ENCODE assay signal across 22 cellular contexts in genomic region chr6:146984251-146984924, GRCh38.
A peak's percentile ranks its signal among the peaks of the same experiment; 100 is the strongest.
DNase-seq lines count a peak whose midpoint lies in the region; ATAC-seq, FAIRE-seq and TF ChIP-seq lines count a peak whose summit lies in the region.
"Had no signal": no experiment of that assay in that cellular context is flagged by ENCODE, and none has a peak within 500 bp of the region (broad histone marks: within the 10 kb centered on the region; RNA-seq: fewer than 3 reads in every experiment).

No MANE protein-coding gene starts in this region.

- BruUV-seq in K562 (replicated peaks; lab: Mats Ljungman, UMichigan) = no TSS peak

- H3K4me2 ChIP-seq in K562 (ENCODE audit: insufficient read depth, low read length) (no peak overlapping the region), osteoblast (ENCODE audit: insufficient read depth, low read length) (no peak overlapping the region)

- TF ChIP-seq EP300 in Ishikawa (IDR thresholded peaks at IDR 0.05; ENCODE audit: borderline replicate concordance) (no peak), K562 (IDR thresholded peaks at IDR 0.05; ENCODE audit: low read length) (no peak)

- TF ChIP-seq POLR2A in K562 (conservative IDR thresholded peaks at IDR 0.05) = no peak

- H3K4me1 Mint-ChIP-seq in CD14-positive monocyte = no peaks in the 10 kb centered on the region
- H3K4me1 Mint-ChIP-seq in activated naive CD4-positive, alpha-beta T cell treated with anti-CD3 and anti-CD28 coated beads for 36 hours (ENCODE audit: low read depth) = no peaks in the 10 kb centered on the region
- H3K4me1 Mint-ChIP-seq: activated CD4-positive, alpha-beta T cell treated with anti-CD3 and anti-CD28 coated beads, Interleukin-2, amount 10 ng/mL, durations not matched to agents 24 days and 14 days; activated naive CD8-positive, alpha-beta T cell treated with anti-CD3 and anti-CD28 coated beads, Interleukin-2, amount 10 ng/mL, durations not matched to agents 7 days and 5 days; naive thymus-derived CD8-positive, alpha-beta T cell; stimulated activated naive B cell treated with anti-CD40 and anti-IgM and Interleukin-4, amounts not matched to agents 10 μg/mL and 1 μg/mL and 100 μg/mL, for 72 hours; T-helper 17 cell had no signal

- POLR2A ChIA-PET in K562 (lab: Yijun Ruan, JAX) = interaction anchor here (0.7 to 2.9 kb wide), 6 partner anchors 10 to 106 kb away, joined by 3 to 7 read pairs (median 4); no protein-coding TSS in a partner anchor

- peaks cover 0 to 5% (median 4%) of the 10 kb centered on the region in 7 donors for H3K9me3 Mint-ChIP-seq in CD14-positive monocyte
- no peaks in the 10 kb centered on the region for H3K9me3 Mint-ChIP-seq in activated naive CD4-positive, alpha-beta T cell treated with anti-CD3 and anti-CD28 coated beads for 36 hours
- H3K9me3 Mint-ChIP-seq: activated CD4-positive, alpha-beta T cell treated with anti-CD3 and anti-CD28 coated beads, Interleukin-2, amount 10 ng/mL, durations not matched to agents 24 days and 14 days; dendritic cell treated with granulocyte-macrophage colony-stimulating factor and Interleukin-4, amounts not matched to agents 40 ng/mL and 50 ng/mL, for 4 days had no signal

- WGBS in K562 (ENCODE audit: insufficient coverage, low coverage, missing lambda C conversion rate) = 50% methylated on average over 11 of the region's 11 CpGs

- intact Hi-C loops in K562 (cut with micrococcal nuclease) (loop anchor here (5.0 kb wide), 1 partner anchor 72 kb away; no protein-coding TSS in a partner anchor), CD14-positive monocyte (cut with micrococcal nuclease) (no loop called here)
- intact Hi-C loops in activated naive CD4-positive, alpha-beta T cell treated with anti-CD3 and anti-CD28 coated beads for 36 hours (cut with micrococcal nuclease) = no loop called here

- TF ChIP-seq CTCF in K562 (IDR thresholded peaks at IDR 0.05 in 2 of 3, conservative IDR thresholded peaks at IDR 0.05 in 1 of 3; ENCODE audit: insufficient read depth in 2 of 3, low read depth in 1 of 3, low read length in 3 of 3) = no peak
- no peak for TF ChIP-seq CTCF in osteoblast (IDR thresholded peaks at IDR 0.05; ENCODE audit: extremely low read depth, low read depth, low read length)
- TF ChIP-seq CTCF in CD14-positive monocyte (IDR thresholded peaks at IDR 0.05) = no peak

- H3K27me3 ChIP-seq in K562 (ENCODE audit: control insufficient read depth in 2 of 2, insufficient read depth in 2 of 2, low read length in 2 of 2) (no peaks in the 10 kb centered on the region), osteoblast (ENCODE audit: insufficient read depth, low read length) (no peaks in the 10 kb centered on the region)
- H3K27me3 ChIP-seq: gastrocnemius medialis, ovary, testis had no signal

- FAIRE-seq in K562 (lab: Jason Lieb, UNC) = no peak
- FAIRE-seq: kidney had no signal

- CTCF ChIA-PET in K562 (lab: Yijun Ruan, JAX; ENCODE audit: low intra/inter-chr PET ratio) = no interaction called here
- CTCF ChIA-PET in activated naive CD4-positive, alpha-beta T cell treated with anti-CD3 and anti-CD28 coated beads for 36 hours (lab: Charles Lee) = interaction anchor here (0.7 kb wide), 1 partner anchor 14 kb away, joined by 3 read pairs; no protein-coding TSS in a partner anchor

- no peak overlapping the region for H3K27ac Mint-ChIP-seq in CD14-positive monocyte
- H3K27ac Mint-ChIP-seq in activated naive CD4-positive, alpha-beta T cell treated with anti-CD3 and anti-CD28 coated beads for 36 hours = no peak overlapping the region
- H3K27ac Mint-ChIP-seq: activated CD4-positive, alpha-beta T cell treated with anti-CD3 and anti-CD28 coated beads, Interleukin-2, amount 10 ng/mL, durations not matched to agents 24 days and 14 days; activated naive CD8-positive, alpha-beta T cell treated with anti-CD3 and anti-CD28 coated beads, Interleukin-2, amount 10 ng/mL, durations not matched to agents 7 days and 5 days; dendritic cell treated with granulocyte-macrophage colony-stimulating factor and Interleukin-4, amounts not matched to agents 40 ng/mL and 50 ng/mL, for 4 days; naive thymus-derived CD8-positive, alpha-beta T cell; stimulated activated naive B cell treated with anti-CD40 and anti-IgM and Interleukin-4, amounts not matched to agents 10 μg/mL and 1 μg/mL and 100 μg/mL, for 72 hours; T-helper 17 cell had no signal

- H3K9me3 ChIP-seq in K562 (replicated peaks; ENCODE audit: control insufficient read depth, insufficient read depth, low read depth, low read length) (no peaks in the 10 kb centered on the region), osteoblast (ENCODE audit: low read depth, low read length) (no peaks in the 10 kb centered on the region)
- H3K9me3 ChIP-seq: gastrocnemius medialis, ovary, testis had no signal

- H3K4me3 ChIP-seq in K562 = no peak overlapping the region
- H3K4me3 ChIP-seq in osteoblast (ENCODE audit: insufficient read depth, low read length) = no peak overlapping the region
- H3K4me3 ChIP-seq: gastrocnemius medialis, ovary, testis had no signal

- peak; percentile 32; the same call in 2 of the 3 replicates for ATAC-seq in K562
- ATAC-seq: gastrocnemius medialis; naive thymus-derived CD8-positive, alpha-beta T cell; stimulated activated naive B cell treated with anti-CD40 and anti-IgM and Interleukin-4, amounts not matched to agents 10 μg/mL and 1 μg/mL and 100 μg/mL, for 72 hours; T-helper 17 cell had no signal

- H3K36me3 ChIP-seq in K562 (ENCODE audit: control insufficient read depth, insufficient read depth, low read length) (no peaks in the 10 kb centered on the region), osteoblast (ENCODE audit: insufficient read depth, low read length) (no peaks in the 10 kb centered on the region)
- H3K36me3 ChIP-seq: gastrocnemius medialis, ovary had no signal

- no peak overlapping the region for H3K4me3 Mint-ChIP-seq in CD14-positive monocyte
- H3K4me3 Mint-ChIP-seq in activated naive CD4-positive, alpha-beta T cell treated with anti-CD3 and anti-CD28 coated beads for 36 hours = no peak overlapping the region
- H3K4me3 Mint-ChIP-seq: activated CD4-positive, alpha-beta T cell treated with anti-CD3 and anti-CD28 coated beads, Interleukin-2, amount 10 ng/mL, durations not matched to agents 24 days and 14 days; activated naive CD8-positive, alpha-beta T cell treated with anti-CD3 and anti-CD28 coated beads, Interleukin-2, amount 10 ng/mL, durations not matched to agents 7 days and 5 days; dendritic cell treated with granulocyte-macrophage colony-stimulating factor and Interleukin-4, amounts not matched to agents 40 ng/mL and 50 ng/mL, for 4 days; naive thymus-derived CD8-positive, alpha-beta T cell; stimulated activated naive B cell treated with anti-CD40 and anti-IgM and Interleukin-4, amounts not matched to agents 10 μg/mL and 1 μg/mL and 100 μg/mL, for 72 hours; T-helper 17 cell had no signal

- TF ChIP-seq RAD21 in Ishikawa (IDR thresholded peaks at IDR 0.05; ENCODE audit: low read depth) = no peak
- no peak for TF ChIP-seq RAD21 in K562 (CRISPR knock-in tag; conservative IDR thresholded peaks at IDR 0.05 in 1 of 2, IDR thresholded peaks at IDR 0.05 in 1 of 2)

- no peaks in the 10 kb centered on the region for H3K27me3 Mint-ChIP-seq in CD14-positive monocyte (ENCODE audit: low read depth in 3 of 3)
- no peaks in the 10 kb centered on the region for H3K27me3 Mint-ChIP-seq in activated naive CD4-positive, alpha-beta T cell treated with anti-CD3 and anti-CD28 coated beads for 36 hours (ENCODE audit: low read depth)
- H3K27me3 Mint-ChIP-seq: activated CD4-positive, alpha-beta T cell treated with anti-CD3 and anti-CD28 coated beads, Interleukin-2, amount 10 ng/mL, durations not matched to agents 24 days and 14 days; activated naive CD8-positive, alpha-beta T cell treated with anti-CD3 and anti-CD28 coated beads, Interleukin-2, amount 10 ng/mL, durations not matched to agents 7 days and 5 days; dendritic cell treated with granulocyte-macrophage colony-stimulating factor and Interleukin-4, amounts not matched to agents 40 ng/mL and 50 ng/mL, for 4 days; stimulated activated naive B cell treated with anti-CD40 and anti-IgM and Interleukin-4, amounts not matched to agents 10 μg/mL and 1 μg/mL and 100 μg/mL, for 72 hours; T-helper 17 cell had no signal

- H4K20me1 ChIP-seq in K562 (replicated peaks; ENCODE audit: control insufficient read depth, insufficient read depth, low read length) (no peaks in the 10 kb centered on the region), osteoblast (ENCODE audit: insufficient read depth, low read length) (no peaks in the 10 kb centered on the region)

- H3K36me3 Mint-ChIP-seq in CD14-positive monocyte = no peaks in the 10 kb centered on the region
- no peaks in the 10 kb centered on the region for H3K36me3 Mint-ChIP-seq in activated naive CD4-positive, alpha-beta T cell treated with anti-CD3 and anti-CD28 coated beads for 36 hours (ENCODE audit: low read depth)
- H3K36me3 Mint-ChIP-seq: activated naive CD8-positive, alpha-beta T cell treated with anti-CD3 and anti-CD28 coated beads, Interleukin-2, amount 10 ng/mL, durations not matched to agents 7 days and 5 days; naive thymus-derived CD8-positive, alpha-beta T cell; stimulated activated naive B cell treated with anti-CD40 and anti-IgM and Interleukin-4, amounts not matched to agents 10 μg/mL and 1 μg/mL and 100 μg/mL, for 72 hours had no signal

- peak overlapping the region; percentile 78 for H2AFZ ChIP-seq in K562 (ENCODE audit: low read depth, low read length)
- peak overlapping the region; percentile 34 for H2AFZ ChIP-seq in osteoblast (ENCODE audit: low read length)

- H3K27ac ChIP-seq in K562 (ENCODE audit: extremely low read depth, low read depth, low read length) (no peak overlapping the region), osteoblast (ENCODE audit: low read depth, low read length) (no peak overlapping the region)
- H3K27ac ChIP-seq: gastrocnemius medialis, ovary, testis had no signal

- H3K9me1 ChIP-seq in K562 (ENCODE audit: control insufficient read depth, insufficient read depth, low read length) = no peaks in the 10 kb centered on the region

- H3K9ac ChIP-seq in K562 (ENCODE audit: insufficient read depth in 1 of 2, low read depth in 2 of 2, low read length in 2 of 2) = no peak overlapping the region; a peak in 1 of 4 replicates

- in situ Hi-C loops in K562 (cut with MboI) = no loop called here

- H3K79me2 ChIP-seq in K562 (ENCODE audit: control insufficient read depth, insufficient read depth, low read length) = no peaks in the 10 kb centered on the region
- no peaks in the 10 kb centered on the region for H3K79me2 ChIP-seq in osteoblast (ENCODE audit: insufficient read depth, low read length)

- peaks cover 0 to 5% of the 10 kb centered on the region in 2 experiments; a peak in 2 of 5 replicates for H3K4me1 ChIP-seq in K562 (replicated peaks in 1 of 2; ENCODE audit: control insufficient read depth in 2 of 2, insufficient read depth in 2 of 2, low read length in 2 of 2)
- no peaks in the 10 kb centered on the region for H3K4me1 ChIP-seq in osteoblast (ENCODE audit: insufficient read depth, low read length)
- H3K4me1 ChIP-seq: gastrocnemius medialis, testis had no signal

- DNase-seq in AG20443 (ENCODE audit: low spot score) (peak; percentile 27), K562 (ENCODE audit: extremely low read depth in 1 of 4, low spot score in 3 of 4) (no peak), osteoblast (ENCODE audit: insufficient read length, low spot score, missing footprints) (no peak), CD14-positive monocyte (ENCODE audit: low spot score) (no peak)
- no peak for DNase-seq in central memory CD4-positive, alpha-beta T cell
- DNase-seq in activated naive CD4-positive, alpha-beta T cell treated with anti-CD3 and anti-CD28 coated beads for 36 hours = no peak
- DNase-seq: activated CD4-positive, alpha-beta T cell treated with anti-CD3 and anti-CD28 coated beads, Interleukin-2, amount 10 ng/mL, durations not matched to agents 24 days and 14 days; activated naive CD8-positive, alpha-beta T cell treated with anti-CD3 and anti-CD28 coated beads, Interleukin-2, amount 10 ng/mL, durations not matched to agents 7 days and 5 days; AML-193; gastrocnemius medialis; HCEC 1CT; kidney; naive thymus-derived CD8-positive, alpha-beta T cell; NCI-H1417 treated with DMSO at 0.1 percent for 48 hours; NCI-H82; OCI-M1; ovary; stimulated activated naive B cell treated with anti-CD40 and anti-IgM and Interleukin-4, amounts not matched to agents 10 μg/mL and 1 μg/mL and 100 μg/mL, for 72 hours; T-helper 17 cell; testis had no signal
